ENCODE assay signal across 8 cellular contexts in the genomic region with DNA sequence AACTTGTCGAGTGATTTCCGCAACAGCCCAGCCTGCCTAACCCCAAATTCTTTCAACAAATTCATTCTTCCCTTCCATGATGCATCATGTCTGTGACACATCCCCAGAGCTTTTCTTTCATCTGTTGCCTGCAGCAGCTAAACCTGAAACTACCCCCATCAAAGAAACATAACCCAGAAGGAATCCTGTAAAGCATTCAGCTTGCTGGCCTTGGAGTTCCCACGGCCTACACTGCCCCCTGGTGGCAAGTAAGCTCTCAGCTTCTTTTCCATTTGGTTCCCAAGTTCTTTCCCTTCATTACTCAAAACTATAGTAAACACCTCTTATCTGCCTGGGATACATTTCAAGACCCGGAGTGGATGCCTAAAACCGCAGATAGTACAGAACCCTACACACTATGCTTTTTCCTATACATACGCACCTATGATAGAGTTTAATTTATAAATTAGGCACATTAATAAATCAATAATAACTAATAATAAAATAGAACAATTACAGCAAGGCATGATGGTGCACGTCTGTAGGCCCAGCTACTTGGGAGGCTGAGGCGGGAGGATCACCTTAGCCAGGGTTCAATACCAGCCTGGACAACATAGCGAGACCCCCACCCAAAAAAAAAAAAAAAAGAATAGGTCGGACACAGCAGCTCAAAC. TPM values are rescaled to one million over a fixed set of nuclear protein-coding genes. Genes with fewer than 3 reads are reported as not detected.
DNase-seq lines count a peak whose midpoint lies in the region; ATAC-seq and TF ChIP-seq lines count a peak whose summit lies in the region.

No MANE protein-coding gene starts in this region.

- peak overlapping the region in 9 of 11 experiments; percentile 24 to 71 (median 60); a peak in 15 of 22 replicates for H3K27ac ChIP-seq in BLaER1 treated with 17β-estradiol and CSF1 and Interleukin-3, amounts not matched to agents 10 nM and 100 nM
- H3K27ac ChIP-seq in HL-60 (replicated peaks) = no peak overlapping the region

- peak overlapping the region; percentile 44 to 73 (median 64); a peak in 21 of 22 replicates for H3K4me2 ChIP-seq in BLaER1 treated with 17β-estradiol and CSF1 and Interleukin-3, amounts not matched to agents 10 nM and 100 nM

- peaks cover 28 to 72% (median 57%) of the 10 kb centered on the region in 10 experiments for H3K4me1 ChIP-seq in BLaER1 treated with 17β-estradiol and CSF1 and Interleukin-3, amounts not matched to agents 10 nM and 100 nM

- TF ChIP-seq CTCF in HL-60 (IDR thresholded peaks at IDR 0.05; ENCODE audit: insufficient read depth, low read length) = peak; percentile 78

- peaks cover 47 to 81% (median 71%) of the 10 kb centered on the region in 11 experiments; a peak in 21 of 22 replicates for H3K36me3 ChIP-seq in BLaER1 treated with 17β-estradiol and CSF1 and Interleukin-3, amounts not matched to agents 10 nM and 100 nM

- H3K27me3 ChIP-seq in BLaER1 treated with 17β-estradiol and CSF1 and Interleukin-3, amounts not matched to agents 10 nM and 100 nM = no peaks in the 10 kb centered on the region
- no peaks in the 10 kb centered on the region for H3K27me3 ChIP-seq in HL-60 (ENCODE audit: insufficient read depth, poor library complexity, severe bottlenecking)

- peak overlapping the region in 6 of 11 experiments; percentile 22 to 49 (median 40); a peak in 4 of 22 replicates for H3K9ac ChIP-seq in BLaER1 treated with 17β-estradiol and CSF1 and Interleukin-3, amounts not matched to agents 10 nM and 100 nM

- ATAC-seq in GM19395 (IDR thresholded peaks at IDR 0.05; ENCODE audit: unreplicated experiment) = no peak

- no peak overlapping the region for H3K4me3 ChIP-seq in BLaER1 treated with 17β-estradiol and CSF1 and Interleukin-3, amounts not matched to agents 10 nM and 100 nM
- H3K4me3 ChIP-seq in HL-60 (replicated peaks; ENCODE audit: insufficient read depth, low read length) = no peak overlapping the region

- DNase-seq in HL-60 (ENCODE audit: low read depth in 1 of 2, low spot score in 1 of 2) (peak; percentile 52 to 73), NCI-H774 (lab: John Stamatoyannopoulos, UW) (peak; percentile 65), ecto neural progenitor cell (ENCODE audit: low spot score) (peak; percentile 80), lung microvascular endothelial cell (ENCODE audit: low read depth in 2 of 2) (peak; percentile 86 to 92)
- DNase-seq in activated CD4-positive, alpha-beta T cell treated with anti-CD3 and anti-CD28 coated beads, Interleukin-2, amount 50 U/mL, for 48 hours = peak; percentile 83 to 85
- peak; percentile 53 for DNase-seq in stimulated activated CD8-positive, alpha-beta memory T cell treated with anti-CD3 and anti-CD28 coated beads, Interleukin-12 subunit alpha, Interleukin-12 subunit beta, amount 100 ng/mL, for 4 hours (ENCODE audit: low read depth)

- peaks cover 6 to 76% (median 55%) of the 10 kb centered on the region in 11 experiments; a peak in 21 of 22 replicates for H4K20me1 ChIP-seq in BLaER1 treated with 17β-estradiol and CSF1 and Interleukin-3, amounts not matched to agents 10 nM and 100 nM

- H3K9me3 ChIP-seq in BLaER1 treated with 17β-estradiol and CSF1 and Interleukin-3, amounts not matched to agents 10 nM and 100 nM (replicated peaks in 1 of 11) = no peaks in the 10 kb centered on the region

RNA-seq across cellular contexts. Expression of a gene that starts 7.4 kb away (rescaled TPM):
- 106 and 137 TPM in 2 replicates for total RNA-seq in lung microvascular endothelial cell

RNA-seq across cellular contexts. Expression of a gene that starts 13.4 kb away (rescaled TPM):
- total RNA-seq in lung microvascular endothelial cell = 0.20 and 0.22 TPM in 2 replicates

RNA-seq across cellular contexts. Expression of a gene that starts 15.0 kb away (rescaled TPM):
- total RNA-seq in lung microvascular endothelial cell = 23.1 and 79.8 TPM in 2 replicates

RNA-seq across cellular contexts. Expression of a gene that starts 54.2 kb away (rescaled TPM):
- total RNA-seq in lung microvascular endothelial cell = 0.22 and 0.79 TPM in 2 replicates

RNA-seq across cellular contexts. Expression of a gene that starts 55.8 kb away (rescaled TPM):
- total RNA-seq in lung microvascular endothelial cell = 10.7 and 14.6 TPM in 2 replicates
